26 cellular contexts compared by ENCODE assay signal in genomic region chr3:37392957-37393356, GRCh38.
"Had no signal": no experiment of that assay in that cellular context is flagged by ENCODE, and none has a peak within 500 bp of the region (broad histone marks: within the 10 kb centered on the region; RNA-seq: fewer than 3 reads in every experiment).

No MANE protein-coding gene starts in this region.

- H3K4me1 ChIP-seq: left ventricle myocardium inferior, neural progenitor cell, pancreas, prostate gland, right lobe of liver, tibial nerve, vagina had no signal

- H3K36me3 ChIP-seq: neural progenitor cell, vagina had no signal

- H3K9me3 ChIP-seq: left ventricle myocardium inferior, pancreas, prostate gland, right lobe of liver, tibial nerve, vagina had no signal

- H3K4me3 ChIP-seq: left ventricle myocardium inferior, lung, neural progenitor cell, pancreas, prostate gland, right lobe of liver, smooth muscle cell, tibial nerve, vagina had no signal

- H3K27ac ChIP-seq: left ventricle myocardium inferior, neural progenitor cell, pancreas, prostate gland, right lobe of liver, tibial nerve, vagina had no signal

- DNase-seq: hypothalamus; immature natural killer cell; kidney; left colon; left ventricle myocardium inferior; mesendoderm; naive B cell; natural killer cell; nephron progenitor cell; pancreas; posterior cingulate gyrus; right lobe of liver; stimulated activated CD4-positive, alpha-beta T cell treated with anti-CD3 and anti-CD28 coated beads, Interleukin-1b, Interleukin-23, amount 100 ng/mL, for 48 hours; stimulated activated CD4-positive, alpha-beta T cell treated with anti-CD3 and anti-CD28 coated beads, Interleukin-2, amount 100 ng/mL, for 48 hours; stimulated activated CD4-positive, alpha-beta T cell treated with anti-CD3 and anti-CD28 coated beads, Interleukin-4, amount 100 ng/mL, for 4 hours; stimulated activated CD8-positive, alpha-beta memory T cell treated with anti-CD3 and anti-CD28 coated beads, Interleukin-4, amount 100 ng/mL, for 48 hours; stimulated activated naive CD4-positive, alpha-beta T cell treated with Interleukin-2 at 50 U/mL for 16 hours; stimulated activated naive CD8-positive, alpha-beta T cell treated with anti-CD3 and anti-CD28 coated beads, Interleukin-15, amount 100 ng/mL, for 72 hours; substantia nigra had no signal

- H3K27me3 ChIP-seq: neural progenitor cell, pancreas, right lobe of liver, tibial nerve, vagina had no signal

- ATAC-seq: left colon; natural killer cell; pancreas; right lobe of liver; stimulated activated memory B cell treated with anti-CD40 and anti-IgM and Interleukin-4, amounts not matched to agents 10 μg/mL and 1 μg/mL and 100 μg/mL, for 72 hours; stimulated activated naive CD8-positive, alpha-beta T cell treated with anti-CD3 and anti-CD28 coated beads, Interleukin-15, amount 100 ng/mL, for 72 hours had no signal
